ENCODE assay signal across 8 cellular contexts in genomic region chr17:56715613-56716357, GRCh38.
DNase-seq lines count a peak whose midpoint lies in the region; ATAC-seq, FAIRE-seq and TF ChIP-seq lines count a peak whose summit lies in the region.

No MANE protein-coding gene starts in this region.

- intact Hi-C loops in Calu3 (cut with micrococcal nuclease; ENCODE audit: unreplicated experiment) = loop anchor here (1.0 to 2.0 kb wide), 2 partner anchors 123 to 215 kb away; no protein-coding TSS in a partner anchor

- H3K27ac Mint-ChIP-seq in Calu3 (ENCODE audit: unreplicated experiment) = no peak overlapping the region

- TF ChIP-seq CTCF in Calu3 (IDR thresholded peaks at IDR 0.05; ENCODE audit: unreplicated experiment) = peak; percentile 51

- H3K36me3 Mint-ChIP-seq in Calu3 (ENCODE audit: insufficient read depth, unreplicated experiment) = no peaks in the 10 kb centered on the region

- peak; percentile 69 for FAIRE-seq in endometrium (lab: Jason Lieb, UNC)

- DNase-seq in Calu3 = peak; percentile 76
- peak; percentile 53 for DNase-seq in HS-5 (ENCODE audit: low read depth)
- DNase-seq in NOMO-1 (lab: John Stamatoyannopoulos, UW; ENCODE audit: unreplicated experiment in 2 of 2) = peak; percentile 94 to 99
- peak; percentile 36 to 57 for DNase-seq in activated CD8-positive, alpha-beta memory T cell treated with anti-CD3 and anti-CD28 coated beads for 1 hour (ENCODE audit: extremely low read depth in 1 of 2, low read depth in 1 of 2)
- DNase-seq in middle frontal gyrus (ENCODE audit: extremely low spot score, low spot score) = peak; percentile 75
- peak; percentile 35 to 59 for DNase-seq in stimulated activated CD8-positive, alpha-beta memory T cell treated with anti-CD3 and anti-CD28 coated beads, Interleukin-4, amount 100 ng/mL, for 4 hours (ENCODE audit: low read depth in 2 of 2, low spot score in 1 of 2)

- no TSS peak for BruUV-seq in Calu3 (replicated peaks; lab: Mats Ljungman, UMichigan)

- peaks cover 36% of the 10 kb centered on the region for H3K27me3 Mint-ChIP-seq in Calu3 (ENCODE audit: unreplicated experiment)

- CTCF ChIA-PET in Calu3 (lab: Charles Lee) = interaction anchor here (0.6 to 1.8 kb wide), 7 partner anchors 17 to 945 kb away, joined by 3 to 52 read pairs (median 5); partner anchors contain the start of gene NOG

- no peaks in the 10 kb centered on the region for H3K4me1 Mint-ChIP-seq in Calu3 (ENCODE audit: low read depth, unreplicated experiment)

- ATAC-seq in GM21390 (IDR thresholded peaks at IDR 0.05; ENCODE audit: unreplicated experiment) = peak; percentile 95

- no peak overlapping the region for H3K4me3 Mint-ChIP-seq in Calu3 (ENCODE audit: low read depth, unreplicated experiment)

- H3K9me3 Mint-ChIP-seq in Calu3 (ENCODE audit: low read depth, unreplicated experiment) = no peaks in the 10 kb centered on the region

Comparison
In these comparisons a context has a peak if more than half of its experiments do, and no peak if none do; other contexts are left out.
1. Peak in every context shown above with its lines: DNase-seq and ATAC-seq.
2. DNase-seq: peak in every context shown above with its lines; median percentile 96 in NOMO-1; 76 in Calu3; 75 in middle frontal gyrus; 53 in HS-5; 47 in stimulated activated CD8-positive, alpha-beta memory T cell treated with anti-CD3 and anti-CD28 coated beads, Interleukin-4, amount 100 ng/mL, for 4 hours; 46 in activated CD8-positive, alpha-beta memory T cell treated with anti-CD3 and anti-CD28 coated beads for 1 hour.